25 cellular contexts compared by ENCODE assay signal in the genomic region with DNA sequence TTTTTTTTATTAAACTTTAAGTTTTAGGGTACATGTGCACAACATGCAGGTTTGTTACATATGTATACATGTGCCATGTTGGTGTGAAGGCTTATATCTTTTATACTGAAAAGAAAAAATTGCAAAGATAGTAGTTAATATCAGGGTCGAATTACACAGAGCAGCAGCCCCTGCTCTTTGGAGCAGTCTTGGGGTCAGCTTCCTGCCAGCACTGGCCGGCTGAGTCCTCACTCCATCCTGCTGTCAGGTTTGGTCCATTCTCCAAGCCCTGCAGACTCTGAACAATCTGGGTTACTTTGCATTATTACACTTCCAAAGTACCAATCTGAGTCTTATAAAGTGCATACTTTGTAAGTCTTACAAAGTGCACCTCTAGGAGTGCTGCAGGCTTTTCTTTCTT.
"Had no signal": no experiment of that assay in that cellular context is flagged by ENCODE, and none has a peak within 500 bp of the region (broad histone marks: within the 10 kb centered on the region; RNA-seq: fewer than 3 reads in every experiment).

No MANE protein-coding gene starts in this region.

- H3K4me1 Mint-ChIP-seq: activated B cell treated with CpG ODN at 0.5 μM for 24 hours; activated CD4-positive, alpha-beta T cell treated with anti-CD3 and anti-CD28 coated beads, Interleukin-2, amount 10 ng/mL, durations not matched to agents 7 days and 5 days; activated naive CD4-positive, alpha-beta T cell treated with anti-CD3 and anti-CD28 coated beads, Interleukin-2, amount 10 ng/mL, durations not matched to agents 7 days and 5 days; activated naive CD8-positive, alpha-beta T cell treated with anti-CD3 and anti-CD28 coated beads for 36 hours had no signal

- H3K36me3 ChIP-seq: cardiac muscle cell, Peyer's patch, SJCRH30 had no signal

- ATAC-seq: activated T-cell treated with anti-CD3 and anti-CD28 coated beads, Interleukin-2, amount 50 U/mL, for 72 hours had no signal

- H3K4me3 ChIP-seq: cardiac muscle cell, Peyer's patch, SJCRH30 had no signal

- H3K27ac ChIP-seq: cardiac muscle cell, KMS-11, Peyer's patch, RWPE1, SJCRH30 had no signal

- H3K4me1 ChIP-seq: Peyer's patch had no signal

- H3K9me3 Mint-ChIP-seq: activated B cell treated with CpG ODN at 0.5 μM for 24 hours; activated CD4-positive, alpha-beta memory T cell treated with anti-CD3 and anti-CD28 coated beads for 36 hours; activated CD4-positive, alpha-beta T cell treated with anti-CD3 and anti-CD28 coated beads, Interleukin-2, amount 10 ng/mL, durations not matched to agents 7 days and 5 days; activated naive CD4-positive, alpha-beta T cell treated with anti-CD3 and anti-CD28 coated beads, Interleukin-2, amount 10 ng/mL, durations not matched to agents 7 days and 5 days; activated naive CD8-positive, alpha-beta T cell treated with anti-CD3 and anti-CD28 coated beads for 36 hours; activated T-cell treated with anti-CD3 and anti-CD28 coated beads, Interleukin-2, amount 50 U/mL, for 72 hours; activated T-helper 2 cell treated with anti-CD3 and anti-CD28 coated beads, Interferon-gamma antibody, Interleukin-2, Interleukin-4, amounts not matched to agents 10 μg/mL and 5 μg/mL and 100 μg/mL, durations not matched to agents 14 hours and 24 hours and 36 hours; T-helper 1 cell treated with Interleukin-12 subunit alpha and Interleukin-12 subunit beta and Interleukin-4 antibody, amounts not matched to agents 30 μg/mL and 1 μg/mL, for 36 hours had no signal

- H3K9me3 ChIP-seq: Peyer's patch, SJCRH30 had no signal

- DNase-seq: activated B cell treated with CpG ODN at 0.5 μM for 24 hours; activated CD4-positive, alpha-beta memory T cell treated with anti-CD3 and anti-CD28 coated beads for 36 hours; activated CD4-positive, alpha-beta T cell treated with anti-CD3 and anti-CD28 coated beads for 1 hour; activated CD4-positive, alpha-beta T cell treated with anti-CD3 and anti-CD28 coated beads, Interleukin-2, amount 10 ng/mL, durations not matched to agents 7 days and 5 days; activated gamma-delta T cell treated with Interleukin-2 at 50 U/mL for 16 hours; activated naive CD4-positive, alpha-beta T cell treated with anti-CD3 and anti-CD28 coated beads, Interleukin-2, amount 10 ng/mL, durations not matched to agents 7 days and 5 days; activated naive CD8-positive, alpha-beta T cell treated with anti-CD3 and anti-CD28 coated beads for 36 hours; activated T-cell treated with anti-CD3 and anti-CD28 coated beads for 4 hours; activated T-cell treated with anti-CD3 and anti-CD28 coated beads, Interleukin-2, amount 50 U/mL, for 72 hours; brain microvascular endothelial cell; NCI-H1092; NCI-H1417; NCI-H1694 treated with DMSO at 0.1 percent for 48 hours; NCI-H2029 treated with DMSO at 0.1 percent for 48 hours; NCI-H510A treated with DMSO at 0.1 percent for 48 hours; NCI-H69; Peyer's patch; Right ventricle myocardium superior; SJCRH30; T-helper 9 cell had no signal

- H3K9ac ChIP-seq: KMS-11 had no signal

- H3K27ac Mint-ChIP-seq: activated B cell treated with CpG ODN at 0.5 μM for 24 hours; activated CD4-positive, alpha-beta memory T cell treated with anti-CD3 and anti-CD28 coated beads for 36 hours; activated CD4-positive, alpha-beta T cell treated with anti-CD3 and anti-CD28 coated beads, Interleukin-2, amount 10 ng/mL, durations not matched to agents 7 days and 5 days; activated naive CD4-positive, alpha-beta T cell treated with anti-CD3 and anti-CD28 coated beads, Interleukin-2, amount 10 ng/mL, durations not matched to agents 7 days and 5 days; activated naive CD8-positive, alpha-beta T cell treated with anti-CD3 and anti-CD28 coated beads for 36 hours; activated T-cell treated with anti-CD3 and anti-CD28 coated beads, Interleukin-2, amount 50 U/mL, for 72 hours; activated T-helper 2 cell treated with anti-CD3 and anti-CD28 coated beads, Interferon-gamma antibody, Interleukin-2, Interleukin-4, amounts not matched to agents 10 μg/mL and 5 μg/mL and 100 μg/mL, durations not matched to agents 14 hours and 24 hours and 36 hours; T-helper 1 cell treated with Interleukin-12 subunit alpha and Interleukin-12 subunit beta and Interleukin-4 antibody, amounts not matched to agents 30 μg/mL and 1 μg/mL, for 36 hours had no signal

- H3K36me3 Mint-ChIP-seq: activated CD4-positive, alpha-beta memory T cell treated with anti-CD3 and anti-CD28 coated beads for 36 hours; activated naive CD4-positive, alpha-beta T cell treated with anti-CD3 and anti-CD28 coated beads, Interleukin-2, amount 10 ng/mL, durations not matched to agents 7 days and 5 days; activated naive CD8-positive, alpha-beta T cell treated with anti-CD3 and anti-CD28 coated beads for 36 hours had no signal

- H3K4me3 Mint-ChIP-seq: activated B cell treated with CpG ODN at 0.5 μM for 24 hours; activated CD4-positive, alpha-beta memory T cell treated with anti-CD3 and anti-CD28 coated beads for 36 hours; activated CD4-positive, alpha-beta T cell treated with anti-CD3 and anti-CD28 coated beads, Interleukin-2, amount 10 ng/mL, durations not matched to agents 7 days and 5 days; activated naive CD4-positive, alpha-beta T cell treated with anti-CD3 and anti-CD28 coated beads, Interleukin-2, amount 10 ng/mL, durations not matched to agents 7 days and 5 days; activated naive CD8-positive, alpha-beta T cell treated with anti-CD3 and anti-CD28 coated beads for 36 hours; activated T-cell treated with anti-CD3 and anti-CD28 coated beads, Interleukin-2, amount 50 U/mL, for 72 hours; T-helper 1 cell treated with Interleukin-12 subunit alpha and Interleukin-12 subunit beta and Interleukin-4 antibody, amounts not matched to agents 30 μg/mL and 1 μg/mL, for 36 hours had no signal

- H3K27me3 ChIP-seq: brain microvascular endothelial cell, Peyer's patch, SJCRH30 had no signal
